8 cellular contexts compared by ENCODE assay signal in genomic region chr16:67244387-67245188, GRCh38. TPM values are rescaled to one million over a fixed set of nuclear protein-coding genes. Genes with fewer than 3 reads are reported as not detected.
A peak's percentile ranks its signal among the peaks of the same experiment; 100 is the strongest.
DNase-seq lines count a peak whose midpoint lies in the region; ATAC-seq and TF ChIP-seq lines count a peak whose summit lies in the region.

No MANE protein-coding gene starts in this region.

- H3K4me1 ChIP-seq in psoas muscle (peaks cover 65% of the 10 kb centered on the region), aorta (ENCODE audit: control insufficient read depth in 1 of 2, insufficient read depth in 2 of 2, low read length in 2 of 2) (no peaks in the 10 kb centered on the region)

- DNase-seq in OCI-M1 (lab: John Stamatoyannopoulos, UW) (peak; percentile 90), foreskin melanocyte (peak; percentile 87), psoas muscle (peak; percentile 85 to 93), aorta (peak; percentile 87 to 90), DMS 273 (lab: John Stamatoyannopoulos, UW; ENCODE audit: unreplicated experiment) (no peak)
- peak; percentile 86 to 92 for DNase-seq in activated T-cell treated with anti-CD3 and anti-CD28 coated beads, Interleukin-2, amount 50 U/mL, for 72 hours

- peak; percentile 16 for TF ChIP-seq CTCF in psoas muscle (IDR thresholded peaks at IDR 0.05)

- H3K27ac ChIP-seq in psoas muscle (peak overlapping the region; percentile 99), aorta (ENCODE audit: low read depth in 1 of 2, low read length in 2 of 2) (peak overlapping the region in 1 of 2 donors; percentile 23)

- peaks cover 59% of the 10 kb centered on the region for H3K4me1 Mint-ChIP-seq in activated T-cell treated with anti-CD3 and anti-CD28 coated beads, Interleukin-2, amount 50 U/mL, for 72 hours (ENCODE audit: low read depth)

- H3K27ac Mint-ChIP-seq in activated T-cell treated with anti-CD3 and anti-CD28 coated beads, Interleukin-2, amount 50 U/mL, for 72 hours: peak overlapping the region; percentile 96

- 2 to 3% (median 2%) methylated on average over 5 of the region's 5 CpGs for WGBS in psoas muscle, 3 donors
- WGBS in aorta, 2 donors: 30 to 34% methylated on average over 5 of the region's 5 CpGs

- H3K9me3 Mint-ChIP-seq in activated T-cell treated with anti-CD3 and anti-CD28 coated beads, Interleukin-2, amount 50 U/mL, for 72 hours: no peaks in the 10 kb centered on the region

- H3K4me3 ChIP-seq in psoas muscle (peak overlapping the region; percentile 94), aorta (ENCODE audit: low read length in 2 of 2) (no peak overlapping the region)

- H3K36me3 ChIP-seq in psoas muscle (ENCODE audit: insufficient read depth in 1 of 2, low read depth in 1 of 2) (peaks cover 0 to 2% of the 10 kb centered on the region in 2 donors), aorta (ENCODE audit: control insufficient read depth in 1 of 2, insufficient read depth in 2 of 2, low read length in 1 of 2) (no peaks in the 10 kb centered on the region)

- H3K27me3 Mint-ChIP-seq in activated T-cell treated with anti-CD3 and anti-CD28 coated beads, Interleukin-2, amount 50 U/mL, for 72 hours (ENCODE audit: low read depth): peaks cover 4% of the 10 kb centered on the region

- peak overlapping the region; percentile 85 to 86 for H3K4me3 Mint-ChIP-seq in activated T-cell treated with anti-CD3 and anti-CD28 coated beads, Interleukin-2, amount 50 U/mL, for 72 hours

- H3K27me3 ChIP-seq in psoas muscle (ENCODE audit: insufficient read depth in 3 of 3, low read length in 2 of 3): no peaks in the 10 kb centered on the region
- H3K27me3 ChIP-seq in aorta (ENCODE audit: control insufficient read depth in 1 of 2, insufficient read depth in 2 of 2, low read length in 1 of 2): no peaks in the 10 kb centered on the region

- H3K9me3 ChIP-seq in psoas muscle: no peaks in the 10 kb centered on the region
- no peaks in the 10 kb centered on the region for H3K9me3 ChIP-seq in aorta (ENCODE audit: control insufficient read depth, low read length)

- peaks cover 2 to 5% of the 10 kb centered on the region in 2 donors for H3K36me3 Mint-ChIP-seq in activated T-cell treated with anti-CD3 and anti-CD28 coated beads, Interleukin-2, amount 50 U/mL, for 72 hours (ENCODE audit: insufficient read depth in 2 of 2)

- intact Hi-C loops in psoas muscle (cut with DNase I) (no loop called here), aorta (cut with DNase I) (no loop called here)

- ATAC-seq in GM18499 (IDR thresholded peaks at IDR 0.05; ENCODE audit: insufficient read depth, unreplicated experiment) (peak; percentile 38), HG02870 (IDR thresholded peaks at IDR 0.05; ENCODE audit: unreplicated experiment) (peak; percentile 54), psoas muscle (peak; percentile 54 to 67 (median 62)), aorta (ENCODE audit: low FRiP score) (peak; percentile 13)
- ATAC-seq in activated T-cell treated with anti-CD3 and anti-CD28 coated beads, Interleukin-2, amount 50 U/mL, for 72 hours (replicated peaks in 1 of 2): peak; percentile 70

RNA-seq across cellular contexts. Expression of gene FHOD1, which starts 2.7 kb away (rescaled TPM):
- 100 to 1,000 TPM; 106 to 114 TPM for total RNA-seq in activated T-cell treated with anti-CD3 and anti-CD28 coated beads, Interleukin-2, amount 50 U/mL, for 72 hours
- total RNA-seq in psoas muscle (100 to 1,000 TPM in 3 of 4 donors, 10 to 100 TPM in 1; 61.5 to 154 (median 124) TPM), aorta (10 to 100 TPM; 28.2 to 47.9 TPM)
- polyA plus RNA-seq in psoas muscle (10 to 100 TPM; 16.9 to 48.7 (median 27.2) TPM), aorta (10 to 100 TPM; 12.9 to 41.3 TPM)

RNA-seq across cellular contexts. Expression of gene SLC9A5, which starts 4.2 kb away (rescaled TPM):
- total RNA-seq in activated T-cell treated with anti-CD3 and anti-CD28 coated beads, Interleukin-2, amount 50 U/mL, for 72 hours: 1 to 10 TPM; 7.6 to 7.9 TPM
- total RNA-seq in psoas muscle: 1 to 10 TPM in 3 of 4 donors, under 1 TPM in 1; 0.59 to 1.7 (median 1.4) TPM
- 1 to 10 TPM in 1 of 3 donors, under 1 TPM in 2; 0.52 to 1.1 (median 0.91) TPM for polyA plus RNA-seq in psoas muscle
- total RNA-seq in aorta: 1 to 10 TPM; 1.6 to 1.7 TPM
- 1 to 10 TPM; 1.1 to 2.9 TPM for polyA plus RNA-seq in aorta

RNA-seq across cellular contexts. Expression of gene TMEM208, which starts 17.7 kb away (rescaled TPM):
- 10 to 100 TPM; 29.8 to 31.0 TPM for total RNA-seq in activated T-cell treated with anti-CD3 and anti-CD28 coated beads, Interleukin-2, amount 50 U/mL, for 72 hours
- total RNA-seq in psoas muscle (10 to 100 TPM; 10.1 to 32.7 (median 20.5) TPM), aorta (10 to 100 TPM; 24.7 to 33.1 TPM)
- polyA plus RNA-seq in psoas muscle (100 to 1,000 TPM in 1 of 3 donors, 10 to 100 TPM in 2; 64.3 to 111 (median 91.9) TPM), aorta (10 to 100 TPM; 60.6 to 64.6 TPM)

RNA-seq across cellular contexts. Expression of gene PLEKHG4, which starts 34.7 kb away (rescaled TPM):
- 10 to 100 TPM; 30.4 to 46.9 TPM for total RNA-seq in activated T-cell treated with anti-CD3 and anti-CD28 coated beads, Interleukin-2, amount 50 U/mL, for 72 hours
- 1 to 10 TPM in 2 of 4 donors, under 1 TPM in 2; 0.28 to 1.9 (median 1.3) TPM for total RNA-seq in psoas muscle
- under 1 TPM; 0.60 to 1.00 (median 0.98) TPM for polyA plus RNA-seq in psoas muscle
- 1 to 10 TPM; 2.5 to 6.9 TPM for total RNA-seq in aorta
- 10 to 100 TPM in 1 of 2 donors, 1 to 10 TPM in 1; 2.1 to 16.7 TPM for polyA plus RNA-seq in aorta

RNA-seq across cellular contexts. Expression of gene ELMO3, which starts 45.7 kb away (rescaled TPM):
- total RNA-seq in activated T-cell treated with anti-CD3 and anti-CD28 coated beads, Interleukin-2, amount 50 U/mL, for 72 hours: 1 to 10 TPM; 3.0 to 3.1 TPM
- total RNA-seq in psoas muscle (under 1 TPM; 0.26 to 0.79 (median 0.42) TPM), aorta (1 to 10 TPM in 1 of 2 donors, under 1 TPM in 1; 0.97 to 3.4 TPM)
- polyA plus RNA-seq in psoas muscle (under 1 TPM; 0.35 to 0.82 (median 0.53) TPM), aorta (1 to 10 TPM; 5.8 to 7.4 TPM)

Comparison
In these comparisons a context has a peak if more than half of its experiments do, and no peak if none do; other contexts are left out.
1. ATAC-seq: peak in every context shown above with its lines; median percentile 70 in activated T-cell treated with anti-CD3 and anti-CD28 coated beads, Interleukin-2, amount 50 U/mL, for 72 hours; 62 in psoas muscle; 54 in HG02870; 38 in GM18499; 13 in aorta.